In the genomic region with DNA sequence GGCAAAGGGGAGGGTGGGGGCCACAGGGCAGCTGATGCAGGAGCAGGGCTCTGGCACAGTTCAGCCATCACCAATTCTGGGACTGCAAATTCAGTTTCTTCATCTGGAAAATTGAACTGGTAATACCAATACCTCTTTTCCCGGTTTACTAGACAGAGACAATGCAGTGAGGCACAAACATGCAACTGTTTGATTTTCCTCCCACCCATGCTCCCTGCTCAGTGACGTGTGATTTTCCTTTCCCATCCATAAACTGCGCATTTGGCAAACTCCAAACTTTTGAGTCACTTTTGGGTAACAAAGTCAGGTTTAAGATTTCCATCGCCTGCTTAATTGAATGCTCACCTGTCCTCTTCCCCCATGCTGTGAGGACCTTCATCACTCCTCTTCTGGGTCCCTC, we compare ENCODE assay signal across 29 cellular contexts. TPM values are rescaled to one million over a fixed set of nuclear protein-coding genes. Genes with fewer than 3 reads are reported as not detected.
"Had no signal": no experiment of that assay in that cellular context is flagged by ENCODE, and none has a peak within 500 bp of the region (broad histone marks: within the 10 kb centered on the region; RNA-seq: fewer than 3 reads in every experiment).

No MANE protein-coding gene starts in this region.

- H3K9me3 ChIP-seq: ascending aorta, body of pancreas, MG63, SJSA1 had no signal

- H3K4me3 ChIP-seq: ascending aorta, body of pancreas, MG63, SJSA1 had no signal

- DNase-seq: activated CD4-positive, alpha-beta T cell treated with anti-CD3 and anti-CD28 coated beads for 48 hours; activated CD4-positive, alpha-beta T cell treated with anti-CD3 and anti-CD28 coated beads, Interleukin-2, amount 50 U/mL, for 4 hours; activated CD8-positive, alpha-beta memory T cell treated with anti-CD3 and anti-CD28 coated beads, Interleukin-2, amount 50 U/mL, for 48 hours; activated CD8-positive, alpha-beta T cell treated with anti-CD3 and anti-CD28 coated beads, Interleukin-2, amount 10 ng/mL, durations not matched to agents 7 days and 5 days; activated effector memory CD4-positive, alpha-beta T cell treated with Interleukin-2 at 50 U/mL for 16 hours; activated naive CD4-positive, alpha-beta T cell; activated naive CD8-positive, alpha-beta T cell treated with anti-CD3 and anti-CD28 coated beads, Interleukin-2, amount 50 U/mL, for 24 hours; activated T-cell treated with anti-CD3 and anti-CD28 coated beads, Interleukin-2, amount 50 U/mL, for 1 hour; amniotic stem cell; body of pancreas; MG63; MV-4-11; NCI-H1092 treated with DMSO at 0.1 percent for 48 hours; NCI-H1417 treated with DMSO at 0.1 percent for 48 hours; NCI-H1694; NCI-H2029; NCI-H345; NCI-H510A treated with DMSO at 0.1 percent for 48 hours; NCI-H69; NK-92 treated with Interleukin-12 subunit alpha and Interleukin-12 subunit beta, amount 100 ng/mL, for 24 hours; OCI-M1; RPMI8226; SHP77 had no signal

- H3K27ac ChIP-seq: body of pancreas, SJSA1 had no signal

- H3K27me3 ChIP-seq: ascending aorta, body of pancreas, MG63, SJSA1 had no signal

- H3K36me3 ChIP-seq: ascending aorta, MG63, SJSA1 had no signal

- ATAC-seq: activated CD4-positive, CD25-positive, alpha-beta regulatory T cell treated with anti-CD3 and anti-CD28 coated beads, Interleukin-2, amount 50 U/mL, for 24 hours; activated CD8-positive, alpha-beta T cell treated with anti-CD3 and anti-CD28 coated beads, Interleukin-2, amount 10 ng/mL, durations not matched to agents 7 days and 5 days; activated naive CD4-positive, alpha-beta T cell treated with anti-CD3 and anti-CD28 coated beads, Interleukin-2, amount 50 U/mL, for 72 hours; activated naive CD8-positive, alpha-beta T cell treated with anti-CD3 and anti-CD28 coated beads, Interleukin-2, amount 50 U/mL, for 24 hours; body of pancreas; Panc1; SK-N-SH treated with all-trans-retinoic acid at 6 μM for 48 hours had no signal

RNA-seq across cellular contexts. Expression of a gene that starts 23.2 kb away (rescaled TPM):
- total RNA-seq: activated CD8-positive, alpha-beta T cell treated with anti-CD3 and anti-CD28 coated beads, Interleukin-2, amount 10 ng/mL, durations not matched to agents 7 days and 5 days; activated naive CD4-positive, alpha-beta T cell treated with anti-CD3 and anti-CD28 coated beads, Interleukin-2, amount 50 U/mL, for 72 hours; SJSA1 had no signal

RNA-seq across cellular contexts. Expression of a gene that starts 30.8 kb away (rescaled TPM):
- total RNA-seq: activated CD8-positive, alpha-beta T cell treated with anti-CD3 and anti-CD28 coated beads, Interleukin-2, amount 10 ng/mL, durations not matched to agents 7 days and 5 days; activated naive CD4-positive, alpha-beta T cell treated with anti-CD3 and anti-CD28 coated beads, Interleukin-2, amount 50 U/mL, for 72 hours; body of pancreas; SJSA1 had no signal
